In genomic region chr7:7416031-7416968, GRCh38 we compare ENCODE assay signal across 9 cellular contexts.
DNase-seq lines count a peak whose midpoint lies in the region; ATAC-seq lines count a peak whose summit lies in the region.
"Had no signal": no experiment of that assay in that cellular context is flagged by ENCODE, and none has a peak within 500 bp of the region (broad histone marks: within the 10 kb centered on the region; RNA-seq: fewer than 3 reads in every experiment).

No MANE protein-coding gene starts in this region.

- POLR2A ChIA-PET in naive thymus-derived CD8-positive, alpha-beta T cell (lab: Charles Lee), result no interaction called here

- peak; percentile 95 for ATAC-seq in GM18520 (IDR thresholded peaks at IDR 0.05; ENCODE audit: unreplicated experiment)
- peak; percentile 57 for ATAC-seq in HG03442 (IDR thresholded peaks at IDR 0.05; ENCODE audit: unreplicated experiment)
- peak in 1 of 2 donors; percentile 58 for ATAC-seq in naive thymus-derived CD8-positive, alpha-beta T cell
- no peak for ATAC-seq in GM18519 (IDR thresholded peaks at IDR 0.05; ENCODE audit: low FRiP score, unreplicated experiment)
- ATAC-seq in GM19035 (IDR thresholded peaks at IDR 0.05; ENCODE audit: unreplicated experiment), result no peak

- peaks cover 9% of the 10 kb centered on the region for H3K4me1 Mint-ChIP-seq in activated T-helper 2 cell treated with anti-CD3 and anti-CD28 coated beads, Interferon-gamma antibody, Interleukin-2, Interleukin-4, amounts not matched to agents 10 μg/mL and 5 μg/mL and 100 μg/mL, durations not matched to agents 14 hours and 24 hours and 36 hours (ENCODE audit: low read depth)
- peaks cover 0 to 13% (median 9%) of the 10 kb centered on the region in 4 donors for H3K4me1 Mint-ChIP-seq in naive thymus-derived CD8-positive, alpha-beta T cell

- H3K27ac Mint-ChIP-seq in activated T-helper 2 cell treated with anti-CD3 and anti-CD28 coated beads, Interferon-gamma antibody, Interleukin-2, Interleukin-4, amounts not matched to agents 10 μg/mL and 5 μg/mL and 100 μg/mL, durations not matched to agents 14 hours and 24 hours and 36 hours, result peak overlapping the region; percentile 21
- peak overlapping the region in 6 of 10 donors; percentile 7 to 80 (median 44) for H3K27ac Mint-ChIP-seq in naive thymus-derived CD8-positive, alpha-beta T cell
- H3K27ac Mint-ChIP-seq: IgD-negative memory B cell had no signal

- H3K27me3 Mint-ChIP-seq in activated T-helper 2 cell treated with anti-CD3 and anti-CD28 coated beads, Interferon-gamma antibody, Interleukin-2, Interleukin-4, amounts not matched to agents 10 μg/mL and 5 μg/mL and 100 μg/mL, durations not matched to agents 14 hours and 24 hours and 36 hours (ENCODE audit: low read depth), result peaks cover 12% of the 10 kb centered on the region
- peaks cover 0 to 10% (median 2%) of the 10 kb centered on the region in 5 donors for H3K27me3 Mint-ChIP-seq in naive thymus-derived CD8-positive, alpha-beta T cell

- H3K9me3 Mint-ChIP-seq in activated T-helper 2 cell treated with anti-CD3 and anti-CD28 coated beads, Interferon-gamma antibody, Interleukin-2, Interleukin-4, amounts not matched to agents 10 μg/mL and 5 μg/mL and 100 μg/mL, durations not matched to agents 14 hours and 24 hours and 36 hours, result no peaks in the 10 kb centered on the region
- no peaks in the 10 kb centered on the region for H3K9me3 Mint-ChIP-seq in naive thymus-derived CD8-positive, alpha-beta T cell
- H3K9me3 Mint-ChIP-seq: IgD-negative memory B cell had no signal

- DNase-seq in activated T-helper 2 cell treated with anti-CD3 and anti-CD28 coated beads, Interferon-gamma antibody, Interleukin-2, Interleukin-4, amounts not matched to agents 10 μg/mL and 5 μg/mL and 100 μg/mL, durations not matched to agents 14 hours and 24 hours and 36 hours (ENCODE audit: low spot score), result no peak
- DNase-seq in naive thymus-derived CD8-positive, alpha-beta T cell, result peak in 2 of 10 donors; percentile 2 to 13
- DNase-seq in posterior cingulate gyrus, result no peak
- no peak for DNase-seq in GM19240 (ENCODE audit: insufficient read length, low spot score)

- intact Hi-C loops in activated T-helper 2 cell treated with anti-CD3 and anti-CD28 coated beads, Interferon-gamma antibody, Interleukin-2, Interleukin-4, amounts not matched to agents 10 μg/mL and 5 μg/mL and 100 μg/mL, durations not matched to agents 14 hours and 24 hours and 36 hours (cut with micrococcal nuclease), result no loop called here
- intact Hi-C loops in posterior cingulate gyrus (cut with DNase I), result no loop called here

- H3K4me3 Mint-ChIP-seq in activated T-helper 2 cell treated with anti-CD3 and anti-CD28 coated beads, Interferon-gamma antibody, Interleukin-2, Interleukin-4, amounts not matched to agents 10 μg/mL and 5 μg/mL and 100 μg/mL, durations not matched to agents 14 hours and 24 hours and 36 hours (ENCODE audit: low read depth), result no peak overlapping the region
- no peak overlapping the region for H3K4me3 Mint-ChIP-seq in naive thymus-derived CD8-positive, alpha-beta T cell

- H3K36me3 Mint-ChIP-seq in activated T-helper 2 cell treated with anti-CD3 and anti-CD28 coated beads, Interferon-gamma antibody, Interleukin-2, Interleukin-4, amounts not matched to agents 10 μg/mL and 5 μg/mL and 100 μg/mL, durations not matched to agents 14 hours and 24 hours and 36 hours (ENCODE audit: low read depth), result no peaks in the 10 kb centered on the region
- no peaks in the 10 kb centered on the region for H3K36me3 Mint-ChIP-seq in naive thymus-derived CD8-positive, alpha-beta T cell
- H3K36me3 Mint-ChIP-seq: IgD-negative memory B cell had no signal

Comparison
In these comparisons a context has a peak if more than half of its experiments do, and no peak if none do; other contexts are left out.
1. ATAC-seq: peak in GM18520 (single experiment) and HG03442 (single experiment); none in GM18519 (single experiment) and GM19035 (single experiment).